1 cellular context compared by ENCODE assay signal in the genomic region with DNA sequence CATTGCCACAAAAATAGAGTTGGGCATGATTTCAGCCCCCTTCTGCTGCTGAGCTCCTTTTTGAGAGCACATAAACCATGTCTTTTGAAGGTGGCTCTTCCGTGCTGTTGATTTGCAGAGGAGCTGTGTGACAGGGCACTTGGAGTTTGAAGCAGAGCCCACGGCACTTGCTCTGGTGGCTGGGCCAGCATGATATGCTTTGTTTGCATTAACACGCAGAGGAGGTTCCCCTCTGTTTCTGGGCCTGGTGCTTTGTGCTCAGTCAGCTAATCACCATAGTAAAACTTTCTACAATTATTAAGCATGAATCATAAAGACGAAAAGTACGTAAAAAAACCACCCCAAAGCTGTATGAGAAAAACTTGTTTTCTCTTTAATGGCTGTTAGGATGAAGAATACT.
TF ChIP-seq lines count a peak whose summit lies in the region.

No MANE protein-coding gene starts in this region.

TF ChIP-seq in GM23338, 12 proteins besides CTCF, POLR2A, EP300 and RAD21 (continued from another document):
- TF ChIP-seq, protein P1, sequence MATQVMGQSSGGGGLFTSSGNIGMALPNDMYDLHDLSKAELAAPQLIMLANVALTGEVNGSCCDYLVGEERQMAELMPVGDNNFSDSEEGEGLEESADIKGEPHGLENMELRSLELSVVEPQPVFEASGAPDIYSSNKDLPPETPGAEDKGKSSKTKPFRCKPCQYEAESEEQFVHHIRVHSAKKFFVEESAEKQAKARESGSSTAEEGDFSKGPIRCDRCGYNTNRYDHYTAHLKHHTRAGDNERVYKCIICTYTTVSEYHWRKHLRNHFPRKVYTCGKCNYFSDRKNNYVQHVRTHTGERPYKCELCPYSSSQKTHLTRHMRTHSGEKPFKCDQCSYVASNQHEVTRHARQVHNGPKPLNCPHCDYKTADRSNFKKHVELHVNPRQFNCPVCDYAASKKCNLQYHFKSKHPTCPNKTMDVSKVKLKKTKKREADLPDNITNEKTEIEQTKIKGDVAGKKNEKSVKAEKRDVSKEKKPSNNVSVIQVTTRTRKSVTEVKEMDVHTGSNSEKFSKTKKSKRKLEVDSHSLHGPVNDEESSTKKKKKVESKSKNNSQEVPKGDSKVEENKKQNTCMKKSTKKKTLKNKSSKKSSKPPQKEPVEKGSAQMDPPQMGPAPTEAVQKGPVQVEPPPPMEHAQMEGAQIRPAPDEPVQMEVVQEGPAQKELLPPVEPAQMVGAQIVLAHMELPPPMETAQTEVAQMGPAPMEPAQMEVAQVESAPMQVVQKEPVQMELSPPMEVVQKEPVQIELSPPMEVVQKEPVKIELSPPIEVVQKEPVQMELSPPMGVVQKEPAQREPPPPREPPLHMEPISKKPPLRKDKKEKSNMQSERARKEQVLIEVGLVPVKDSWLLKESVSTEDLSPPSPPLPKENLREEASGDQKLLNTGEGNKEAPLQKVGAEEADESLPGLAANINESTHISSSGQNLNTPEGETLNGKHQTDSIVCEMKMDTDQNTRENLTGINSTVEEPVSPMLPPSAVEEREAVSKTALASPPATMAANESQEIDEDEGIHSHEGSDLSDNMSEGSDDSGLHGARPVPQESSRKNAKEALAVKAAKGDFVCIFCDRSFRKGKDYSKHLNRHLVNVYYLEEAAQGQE (IDR thresholded peaks at IDR 0.05; ENCODE audit: unreplicated experiment): no peak
- TF ChIP-seq, protein P2, sequence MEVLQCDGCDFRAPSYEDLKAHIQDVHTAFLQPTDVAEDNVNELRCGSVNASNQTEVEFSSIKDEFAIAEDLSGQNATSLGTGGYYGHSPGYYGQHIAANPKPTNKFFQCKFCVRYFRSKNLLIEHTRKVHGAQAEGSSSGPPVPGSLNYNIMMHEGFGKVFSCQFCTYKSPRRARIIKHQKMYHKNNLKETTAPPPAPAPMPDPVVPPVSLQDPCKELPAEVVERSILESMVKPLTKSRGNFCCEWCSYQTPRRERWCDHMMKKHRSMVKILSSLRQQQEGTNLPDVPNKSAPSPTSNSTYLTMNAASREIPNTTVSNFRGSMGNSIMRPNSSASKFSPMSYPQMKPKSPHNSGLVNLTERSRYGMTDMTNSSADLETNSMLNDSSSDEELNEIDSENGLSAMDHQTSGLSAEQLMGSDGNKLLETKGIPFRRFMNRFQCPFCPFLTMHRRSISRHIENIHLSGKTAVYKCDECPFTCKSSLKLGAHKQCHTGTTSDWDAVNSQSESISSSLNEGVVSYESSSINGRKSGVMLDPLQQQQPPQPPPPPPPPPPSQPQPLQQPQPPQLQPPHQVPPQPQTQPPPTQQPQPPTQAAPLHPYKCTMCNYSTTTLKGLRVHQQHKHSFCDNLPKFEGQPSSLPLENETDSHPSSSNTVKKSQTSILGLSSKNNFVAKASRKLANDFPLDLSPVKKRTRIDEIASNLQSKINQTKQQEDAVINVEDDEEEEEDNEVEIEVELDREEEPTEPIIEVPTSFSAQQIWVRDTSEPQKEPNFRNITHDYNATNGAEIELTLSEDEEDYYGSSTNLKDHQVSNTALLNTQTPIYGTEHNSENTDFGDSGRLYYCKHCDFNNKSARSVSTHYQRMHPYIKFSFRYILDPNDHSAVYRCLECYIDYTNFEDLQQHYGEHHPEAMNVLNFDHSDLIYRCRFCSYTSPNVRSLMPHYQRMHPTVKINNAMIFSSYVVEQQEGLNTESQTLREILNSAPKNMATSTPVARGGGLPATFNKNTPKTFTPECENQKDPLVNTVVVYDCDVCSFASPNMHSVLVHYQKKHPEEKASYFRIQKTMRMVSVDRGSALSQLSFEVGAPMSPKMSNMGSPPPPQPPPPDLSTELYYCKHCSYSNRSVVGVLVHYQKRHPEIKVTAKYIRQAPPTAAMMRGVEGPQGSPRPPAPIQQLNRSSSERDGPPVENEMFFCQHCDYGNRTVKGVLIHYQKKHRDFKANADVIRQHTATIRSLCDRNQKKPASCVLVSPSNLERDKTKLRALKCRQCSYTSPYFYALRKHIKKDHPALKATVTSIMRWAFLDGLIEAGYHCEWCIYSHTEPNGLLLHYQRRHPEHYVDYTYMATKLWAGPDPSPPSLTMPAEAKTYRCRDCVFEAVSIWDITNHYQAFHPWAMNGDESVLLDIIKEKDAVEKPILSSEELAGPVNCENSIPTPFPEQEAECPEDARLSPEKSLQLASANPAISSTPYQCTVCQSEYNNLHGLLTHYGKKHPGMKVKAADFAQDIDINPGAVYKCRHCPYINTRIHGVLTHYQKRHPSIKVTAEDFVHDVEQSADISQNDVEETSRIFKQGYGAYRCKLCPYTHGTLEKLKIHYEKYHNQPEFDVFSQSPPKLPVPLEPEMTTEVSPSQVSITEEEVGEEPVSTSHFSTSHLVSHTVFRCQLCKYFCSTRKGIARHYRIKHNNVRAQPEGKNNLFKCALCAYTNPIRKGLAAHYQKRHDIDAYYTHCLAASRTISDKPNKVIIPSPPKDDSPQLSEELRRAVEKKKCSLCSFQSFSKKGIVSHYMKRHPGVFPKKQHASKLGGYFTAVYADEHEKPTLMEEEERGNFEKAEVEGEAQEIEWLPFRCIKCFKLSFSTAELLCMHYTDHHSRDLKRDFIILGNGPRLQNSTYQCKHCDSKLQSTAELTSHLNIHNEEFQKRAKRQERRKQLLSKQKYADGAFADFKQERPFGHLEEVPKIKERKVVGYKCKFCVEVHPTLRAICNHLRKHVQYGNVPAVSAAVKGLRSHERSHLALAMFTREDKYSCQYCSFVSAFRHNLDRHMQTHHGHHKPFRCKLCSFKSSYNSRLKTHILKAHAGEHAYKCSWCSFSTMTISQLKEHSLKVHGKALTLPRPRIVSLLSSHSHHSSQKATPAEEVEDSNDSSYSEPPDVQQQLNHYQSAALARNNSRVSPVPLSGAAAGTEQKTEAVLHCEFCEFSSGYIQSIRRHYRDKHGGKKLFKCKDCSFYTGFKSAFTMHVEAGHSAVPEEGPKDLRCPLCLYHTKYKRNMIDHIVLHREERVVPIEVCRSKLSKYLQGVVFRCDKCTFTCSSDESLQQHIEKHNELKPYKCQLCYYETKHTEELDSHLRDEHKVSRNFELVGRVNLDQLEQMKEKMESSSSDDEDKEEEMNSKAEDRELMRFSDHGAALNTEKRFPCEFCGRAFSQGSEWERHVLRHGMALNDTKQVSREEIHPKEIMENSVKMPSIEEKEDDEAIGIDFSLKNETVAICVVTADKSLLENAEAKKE (CRISPR knock-in tag; IDR thresholded peaks at IDR 0.05): no peak
